In genomic region chr5:167945542-167946384, GRCh38 we compare ENCODE assay signal across 10 cellular contexts.
DNase-seq lines count a peak whose midpoint lies in the region; ATAC-seq and TF ChIP-seq lines count a peak whose summit lies in the region.
"Had no signal": no experiment of that assay in that cellular context is flagged by ENCODE, and none has a peak within 500 bp of the region (broad histone marks: within the 10 kb centered on the region; RNA-seq: fewer than 3 reads in every experiment).

No MANE protein-coding gene starts in this region.

- no peaks in the 10 kb centered on the region for H3K27me3 ChIP-seq in esophagus squamous epithelium
- H3K27me3 ChIP-seq: right lobe of liver had no signal

- H3K9me3 Mint-ChIP-seq in neural crest cell = no peaks in the 10 kb centered on the region
- H3K9me3 Mint-ChIP-seq: activated CD8-positive, alpha-beta T cell treated with anti-CD3 and anti-CD28 coated beads for 36 hours had no signal

- H3K27me3 Mint-ChIP-seq in neural crest cell (ENCODE audit: low read depth) = no peaks in the 10 kb centered on the region
- H3K27me3 Mint-ChIP-seq: activated CD8-positive, alpha-beta T cell treated with anti-CD3 and anti-CD28 coated beads for 36 hours had no signal

- H3K36me3 Mint-ChIP-seq in neural crest cell (ENCODE audit: low read depth) = no peaks in the 10 kb centered on the region

- no peak for TF ChIP-seq POLR2A in esophagus squamous epithelium (IDR thresholded peaks at IDR 0.05)

- peak overlapping the region; percentile 22 for H3K27ac Mint-ChIP-seq in neural crest cell (ENCODE audit: unreplicated experiment)
- H3K27ac Mint-ChIP-seq: activated CD8-positive, alpha-beta T cell treated with anti-CD3 and anti-CD28 coated beads for 36 hours had no signal

- no peak for TF ChIP-seq CTCF in esophagus squamous epithelium (IDR thresholded peaks at IDR 0.05)
- no peak for TF ChIP-seq CTCF in neural crest cell (conservative IDR thresholded peaks at IDR 0.05)

- DNase-seq in AG08395 (ENCODE audit: low spot score) (peak; percentile 62), NCI-H460 (ENCODE audit: extremely low read depth, low read depth) (peak; percentile 74), esophagus squamous epithelium (lab: John Stamatoyannopoulos, UW) (no peak), neural crest cell (ENCODE audit: low read depth, low spot score) (no peak), Ammon's horn (ENCODE audit: low spot score) (no peak), NCI-H510A (lab: John Stamatoyannopoulos, UW) (no peak)
- DNase-seq: activated CD8-positive, alpha-beta T cell treated with anti-CD3 and anti-CD28 coated beads for 36 hours; right lobe of liver had no signal

- H3K4me3 Mint-ChIP-seq in neural crest cell = no peak overlapping the region
- H3K4me3 Mint-ChIP-seq: activated CD8-positive, alpha-beta T cell treated with anti-CD3 and anti-CD28 coated beads for 36 hours had no signal

- no peaks in the 10 kb centered on the region for H3K36me3 ChIP-seq in esophagus squamous epithelium
- H3K36me3 ChIP-seq: right lobe of liver had no signal

- H3K27ac ChIP-seq in esophagus squamous epithelium = peak overlapping the region; percentile 5 to 56 (median 22)
- H3K27ac ChIP-seq: right lobe of liver had no signal

- peaks cover 0 to 18% (median 3%) of the 10 kb centered on the region in 3 donors for H3K4me1 ChIP-seq in esophagus squamous epithelium
- H3K4me1 ChIP-seq: right lobe of liver had no signal

- peaks cover 27% of the 10 kb centered on the region for H3K4me1 Mint-ChIP-seq in neural crest cell

- no peak overlapping the region for H3K4me3 ChIP-seq in esophagus squamous epithelium
- H3K4me3 ChIP-seq: right lobe of liver had no signal

- 51 to 77% methylated on average over 13 to 14 of the region's 14 CpGs for WGBS in esophagus squamous epithelium, 2 donors

- intact Hi-C loops in esophagus squamous epithelium (cut with DNase I) = no loop called here

- H3K9me3 ChIP-seq in esophagus squamous epithelium = no peaks in the 10 kb centered on the region
- H3K9me3 ChIP-seq: right lobe of liver had no signal

- ATAC-seq in GM21576 (IDR thresholded peaks at IDR 0.05; ENCODE audit: unreplicated experiment) = no peak
- no peak for ATAC-seq in HG03108 (IDR thresholded peaks at IDR 0.05; ENCODE audit: unreplicated experiment)
- ATAC-seq: activated CD8-positive, alpha-beta T cell treated with anti-CD3 and anti-CD28 coated beads for 36 hours; right lobe of liver had no signal

Comparison
In these comparisons a context has a peak if more than half of its experiments do, and no peak if none do; other contexts are left out.
1. DNase-seq: peak in AG08395 (single experiment) and NCI-H460 (single experiment); none in esophagus squamous epithelium (single experiment), neural crest cell (single experiment), Ammon's horn (single experiment) and NCI-H510A (single experiment).